In genomic region chr11:7056828-7057513, GRCh38 we compare ENCODE assay signal across 21 cellular contexts. TPM values are rescaled to one million over a fixed set of nuclear protein-coding genes. Genes with fewer than 3 reads are reported as not detected.
DNase-seq lines count a peak whose midpoint lies in the region; ATAC-seq and TF ChIP-seq lines count a peak whose summit lies in the region.
"Had no signal": no experiment of that assay in that cellular context is flagged by ENCODE, and none has a peak within 500 bp of the region (broad histone marks: within the 10 kb centered on the region; RNA-seq: fewer than 3 reads in every experiment).

No MANE protein-coding gene starts in this region.

- no peaks in the 10 kb centered on the region for H3K9me3 ChIP-seq in GM23248 (ENCODE audit: low read depth)
- H3K9me3 ChIP-seq in CD4-positive, alpha-beta memory T cell (ENCODE audit: control insufficient read depth in 1 of 2, low read length in 2 of 2): no peaks in the 10 kb centered on the region

- H3K4me2 ChIP-seq in GM23248 (ENCODE audit: unreplicated experiment): no peak overlapping the region

- no peaks in the 10 kb centered on the region for H3K27me3 Mint-ChIP-seq in activated T-helper 2 cell treated with anti-CD3 and anti-CD28 coated beads, Interferon-gamma antibody, Interleukin-2, Interleukin-4, amounts not matched to agents 10 μg/mL and 5 μg/mL and 100 μg/mL, durations not matched to agents 14 hours and 24 hours and 36 hours (ENCODE audit: low read depth)
- H3K27me3 Mint-ChIP-seq in CD4-positive, alpha-beta memory T cell: peaks cover 3 to 5% of the 10 kb centered on the region in 2 donors

- no peak overlapping the region for H3K27ac ChIP-seq in GM23248
- no peak overlapping the region for H3K27ac ChIP-seq in CD4-positive, alpha-beta memory T cell (ENCODE audit: low read depth, low read length)

- intact Hi-C loops in activated T-helper 2 cell treated with anti-CD3 and anti-CD28 coated beads, Interferon-gamma antibody, Interleukin-2, Interleukin-4, amounts not matched to agents 10 μg/mL and 5 μg/mL and 100 μg/mL, durations not matched to agents 14 hours and 24 hours and 36 hours (cut with micrococcal nuclease): no loop called here
- intact Hi-C loops in CD4-positive, alpha-beta memory T cell (cut with micrococcal nuclease): no loop called here

- no peaks in the 10 kb centered on the region for H3K9me2 ChIP-seq in GM23248 (ENCODE audit: insufficient read depth)

- no peaks in the 10 kb centered on the region for H3F3A ChIP-seq in GM23248 (ENCODE audit: insufficient read depth)

- H3K9ac ChIP-seq in GM23248: no peak overlapping the region

- H3K27ac Mint-ChIP-seq in activated T-helper 2 cell treated with anti-CD3 and anti-CD28 coated beads, Interferon-gamma antibody, Interleukin-2, Interleukin-4, amounts not matched to agents 10 μg/mL and 5 μg/mL and 100 μg/mL, durations not matched to agents 14 hours and 24 hours and 36 hours: no peak overlapping the region
- H3K27ac Mint-ChIP-seq in CD4-positive, alpha-beta memory T cell: no peak overlapping the region

- CTCF ChIA-PET in CD4-positive, alpha-beta memory T cell (lab: Charles Lee; ENCODE audit: partially characterized antibody): interaction anchor here (1.0 to 1.5 kb wide), 2 partner anchors 390 to 638 kb away, joined by 3 read pairs; no protein-coding TSS in a partner anchor

- no peak overlapping the region for H2AFZ ChIP-seq in GM23248

- no peaks in the 10 kb centered on the region for H3K27me3 ChIP-seq in GM23248 (replicated peaks; ENCODE audit: insufficient read depth)
- H3K27me3 ChIP-seq in CD4-positive, alpha-beta memory T cell (ENCODE audit: insufficient read depth, low read length): no peaks in the 10 kb centered on the region

- 48% methylated on average over 6 of the region's 6 CpGs for WGBS in GM23248 (ENCODE audit: low coverage in 1 of 2, low lambda C conversion rate in 2 of 2, missing lambda C conversion rate in 2 of 2), 2 experiments

- no peak overlapping the region for H3K4me3 Mint-ChIP-seq in activated T-helper 2 cell treated with anti-CD3 and anti-CD28 coated beads, Interferon-gamma antibody, Interleukin-2, Interleukin-4, amounts not matched to agents 10 μg/mL and 5 μg/mL and 100 μg/mL, durations not matched to agents 14 hours and 24 hours and 36 hours (ENCODE audit: low read depth)
- no peak overlapping the region for H3K4me3 Mint-ChIP-seq in CD4-positive, alpha-beta memory T cell

- H3K36me3 Mint-ChIP-seq in activated T-helper 2 cell treated with anti-CD3 and anti-CD28 coated beads, Interferon-gamma antibody, Interleukin-2, Interleukin-4, amounts not matched to agents 10 μg/mL and 5 μg/mL and 100 μg/mL, durations not matched to agents 14 hours and 24 hours and 36 hours (ENCODE audit: low read depth): no peaks in the 10 kb centered on the region
- H3K36me3 Mint-ChIP-seq in CD4-positive, alpha-beta memory T cell: no peaks in the 10 kb centered on the region

- H4K20me1 ChIP-seq in GM23248 (ENCODE audit: insufficient read depth): no peaks in the 10 kb centered on the region

- no peaks in the 10 kb centered on the region for H3K9me3 Mint-ChIP-seq in activated T-helper 2 cell treated with anti-CD3 and anti-CD28 coated beads, Interferon-gamma antibody, Interleukin-2, Interleukin-4, amounts not matched to agents 10 μg/mL and 5 μg/mL and 100 μg/mL, durations not matched to agents 14 hours and 24 hours and 36 hours
- H3K9me3 Mint-ChIP-seq in CD4-positive, alpha-beta memory T cell: no peaks in the 10 kb centered on the region

- TF ChIP-seq CTCF in omental fat pad (IDR thresholded peaks at IDR 0.05): no peak

- ATAC-seq in omental fat pad (ENCODE audit: low FRiP score): peak; percentile 90
- no peak for ATAC-seq in HG02852 (IDR thresholded peaks at IDR 0.05; ENCODE audit: unreplicated experiment)
- ATAC-seq: Panc1 had no signal

- peaks cover 6% of the 10 kb centered on the region; the same call in 1 of the 2 replicates for H3K4me1 ChIP-seq in GM23248 (ENCODE audit: insufficient read depth)
- no peaks in the 10 kb centered on the region for H3K4me1 ChIP-seq in CD4-positive, alpha-beta memory T cell (ENCODE audit: insufficient read depth, low read length)

- DNase-seq in GM23248 (peak; percentile 27), M059J (ENCODE audit: low read depth) (peak; percentile 9), fibroblast of peridontal ligament (ENCODE audit: extremely low read depth) (peak; percentile 2), omental fat pad (ENCODE audit: low spot score) (no peak)
- DNase-seq in activated T-helper 2 cell treated with anti-CD3 and anti-CD28 coated beads, Interferon-gamma antibody, Interleukin-2, Interleukin-4, amounts not matched to agents 10 μg/mL and 5 μg/mL and 100 μg/mL, durations not matched to agents 14 hours and 24 hours and 36 hours (ENCODE audit: low spot score): no peak
- DNase-seq in CD4-positive, alpha-beta memory T cell: no peak
- no peak for DNase-seq in activated effector memory CD4-positive, alpha-beta T cell treated with Interleukin-2 at 50 U/mL for 16 hours
- DNase-seq: AML-193, Calu3, H7, Karpas-422, NCI-H1417 treated with DMSO at 0.1 percent for 48 hours, NCI-H2029, NCI-H2171 treated with DMSO at 0.1 percent for 48 hours, NCI-H510A, NCI-H82, SHP77 had no signal

- H3K36me3 ChIP-seq in GM23248 (ENCODE audit: low read depth): no peaks in the 10 kb centered on the region
- no peaks in the 10 kb centered on the region for H3K36me3 ChIP-seq in CD4-positive, alpha-beta memory T cell (ENCODE audit: insufficient read depth, low read length)

- H3K79me2 ChIP-seq in GM23248 (ENCODE audit: insufficient read depth): no peaks in the 10 kb centered on the region

- in situ Hi-C loops in GM23248 (cut with MboI): no loop called here

- no peak overlapping the region for H3K4me3 ChIP-seq in GM23248
- no peak overlapping the region for H3K4me3 ChIP-seq in CD4-positive, alpha-beta memory T cell (ENCODE audit: low read length in 2 of 2)

- POLR2A ChIA-PET in CD4-positive, alpha-beta memory T cell (lab: Charles Lee; ENCODE audit: partially characterized antibody): no interaction called here

- no peaks in the 10 kb centered on the region for H3K4me1 Mint-ChIP-seq in activated T-helper 2 cell treated with anti-CD3 and anti-CD28 coated beads, Interferon-gamma antibody, Interleukin-2, Interleukin-4, amounts not matched to agents 10 μg/mL and 5 μg/mL and 100 μg/mL, durations not matched to agents 14 hours and 24 hours and 36 hours (ENCODE audit: low read depth)
- no peaks in the 10 kb centered on the region for H3K4me1 Mint-ChIP-seq in CD4-positive, alpha-beta memory T cell

RNA-seq across cellular contexts. Expression of gene RBMXL2, which starts 31.8 kb away (rescaled TPM):
- total RNA-seq in GM23248 (2014; rRNA removed; shearing (Covaris generic)): not detected in 2 replicates
- polyA plus RNA-seq in GM23248 (2016; fragmentation: Nextera tagmentation; extraction: Ambion mirVana): not detected in 2 replicates
- not detected in 2 replicates for total RNA-seq in M059J (2014; rRNA removed; shearing (Covaris generic))
- not detected for total RNA-seq in omental fat pad
- 0.09 TPM in 1 of 2 replicates, not detected in the other for total RNA-seq in activated T-helper 2 cell treated with anti-CD3 and anti-CD28 coated beads, Interferon-gamma antibody, Interleukin-2, Interleukin-4, amounts not matched to agents 10 μg/mL and 5 μg/mL and 100 μg/mL, durations not matched to agents 14 hours and 24 hours and 36 hours
- total RNA-seq in CD4-positive, alpha-beta memory T cell: not detected
- not detected for polyA plus RNA-seq in CD4-positive, alpha-beta memory T cell
- total RNA-seq: A673, Calu3, G401, H7 had no signal

RNA-seq across cellular contexts. Expression of gene NLRP14, which starts 36.7 kb away (rescaled TPM):
- not detected in 2 replicates for total RNA-seq in GM23248 (2014; rRNA removed; shearing (Covaris generic))
- polyA plus RNA-seq in GM23248 (2016; fragmentation: Nextera tagmentation; extraction: Ambion mirVana): 0.13 TPM in 1 of 2 replicates, not detected in the other
- total RNA-seq in M059J (2014; rRNA removed; shearing (Covaris generic)): not detected in 2 replicates
- total RNA-seq in omental fat pad: not detected
- 0.28 and 0.39 TPM in 2 replicates for total RNA-seq in activated T-helper 2 cell treated with anti-CD3 and anti-CD28 coated beads, Interferon-gamma antibody, Interleukin-2, Interleukin-4, amounts not matched to agents 10 μg/mL and 5 μg/mL and 100 μg/mL, durations not matched to agents 14 hours and 24 hours and 36 hours
- total RNA-seq in CD4-positive, alpha-beta memory T cell: not detected
- polyA plus RNA-seq in CD4-positive, alpha-beta memory T cell: not detected
- total RNA-seq: A673, Calu3 had no signal

RNA-seq across cellular contexts. Expression of gene ZNF214, which starts 36.8 kb away (rescaled TPM):
- total RNA-seq in GM23248 (2014; rRNA removed; shearing (Covaris generic)): 1.3 and 2.1 TPM in 2 replicates
- polyA plus RNA-seq in GM23248 (2016; fragmentation: Nextera tagmentation; extraction: Ambion mirVana): 1.3 and 2.4 TPM in 2 replicates
- 1.4 and 6.2 TPM in 2 replicates for total RNA-seq in M059J (2014; rRNA removed; shearing (Covaris generic))
- total RNA-seq in omental fat pad: 1 to 10 TPM in 3 of 4 donors, not detected in 1; 1.4 to 2.0 (median 1.9) TPM
- total RNA-seq in activated T-helper 2 cell treated with anti-CD3 and anti-CD28 coated beads, Interferon-gamma antibody, Interleukin-2, Interleukin-4, amounts not matched to agents 10 μg/mL and 5 μg/mL and 100 μg/mL, durations not matched to agents 14 hours and 24 hours and 36 hours: not detected in 2 replicates
- total RNA-seq in CD4-positive, alpha-beta memory T cell: not detected
- not detected for polyA plus RNA-seq in CD4-positive, alpha-beta memory T cell

Comparison
In these comparisons a context has a peak if more than half of its experiments do, and no peak if none do; other contexts are left out.
1. DNase-seq: peak in GM23248 (single experiment), M059J (single experiment) and fibroblast of peridontal ligament (single experiment); none in omental fat pad (single experiment), activated T-helper 2 cell treated with anti-CD3 and anti-CD28 coated beads, Interferon-gamma antibody, Interleukin-2, Interleukin-4, amounts not matched to agents 10 μg/mL and 5 μg/mL and 100 μg/mL, durations not matched to agents 14 hours and 24 hours and 36 hours (single experiment), CD4-positive, alpha-beta memory T cell (0 of 5) and activated effector memory CD4-positive, alpha-beta T cell treated with Interleukin-2 at 50 U/mL for 16 hours (single experiment).